9 cellular contexts compared by ENCODE assay signal in genomic region chr21:33914188-33914587, GRCh38. TPM values are rescaled to one million over a fixed set of nuclear protein-coding genes. Genes with fewer than 3 reads are reported as not detected.
DNase-seq lines count a peak whose midpoint lies in the region; ATAC-seq, FAIRE-seq and TF ChIP-seq lines count a peak whose summit lies in the region.
"Had no signal": no experiment of that assay in that cellular context is flagged by ENCODE, and none has a peak within 500 bp of the region (broad histone marks: within the 10 kb centered on the region; RNA-seq: fewer than 3 reads in every experiment).

No MANE protein-coding gene starts in this region.

- peaks cover 11% of the 10 kb centered on the region for H4K20me1 ChIP-seq in GM23338 (replicated peaks; ENCODE audit: insufficient read depth)

- no peaks in the 10 kb centered on the region for H3K27me3 ChIP-seq in ACC112 (ENCODE audit: insufficient read depth, low read length)
- H3K27me3 ChIP-seq in GM23338 (ENCODE audit: insufficient read depth) = no peaks in the 10 kb centered on the region
- no peaks in the 10 kb centered on the region for H3K27me3 ChIP-seq in trophoblast cell (ENCODE audit: insufficient read depth, low read length)

- no peaks in the 10 kb centered on the region for H3K9me3 Mint-ChIP-seq in GM23338
- H3K9me3 Mint-ChIP-seq in activated naive CD4-positive, alpha-beta T cell treated with anti-CD3 and anti-CD28 coated beads, Interleukin-2, amount 50 U/mL, for 72 hours = no peaks in the 10 kb centered on the region
- no peaks in the 10 kb centered on the region for H3K9me3 Mint-ChIP-seq in chondrocyte (ENCODE audit: low read depth)

- peak overlapping the region; percentile 25; the same call in 1 of the 2 replicates for H3K27ac ChIP-seq in ACC112 (ENCODE audit: low read depth, low read length)
- H3K27ac ChIP-seq in GM23338 (ENCODE audit: low read depth) = no peak overlapping the region
- H3K27ac ChIP-seq in mesodermal cell (ENCODE audit: low read depth, low read length, severe bottlenecking) = no peak overlapping the region
- no peak overlapping the region for H3K27ac ChIP-seq in trophoblast cell (ENCODE audit: low read depth, low read length)

- peaks cover 35% of the 10 kb centered on the region for H3K79me2 ChIP-seq in ACC112 (ENCODE audit: control insufficient read depth, insufficient read depth, low read length, unreplicated experiment)
- H3K79me2 ChIP-seq in GM23338 (replicated peaks; ENCODE audit: insufficient read depth) = peaks cover 42% of the 10 kb centered on the region
- H3K79me2 ChIP-seq in trophoblast cell (ENCODE audit: control insufficient read depth, insufficient read depth, low read length, poor library complexity) = peaks cover 4% of the 10 kb centered on the region

- H3K9me3 ChIP-seq in mesodermal cell (ENCODE audit: control insufficient read depth, low read length) (no peaks in the 10 kb centered on the region), trophoblast cell (ENCODE audit: insufficient read depth, low read depth, low read length) (no peaks in the 10 kb centered on the region)

- no peak for FAIRE-seq in GM12892 (lab: Jason Lieb, UNC)

- no peak overlapping the region for H3K23ac ChIP-seq in trophoblast cell (ENCODE audit: low read length)

- no peak overlapping the region for H3K4ac ChIP-seq in trophoblast cell (ENCODE audit: low read depth, low read length)

- no peak overlapping the region for H2BK5ac ChIP-seq in trophoblast cell (ENCODE audit: low read depth, low read length, poor library complexity)

- H3K9me2 ChIP-seq in GM23338 (ENCODE audit: insufficient read depth) = no peaks in the 10 kb centered on the region

- H3K36me3 Mint-ChIP-seq in GM23338 (ENCODE audit: low read depth) (peaks cover 39% of the 10 kb centered on the region), chondrocyte (ENCODE audit: low read depth) (peaks cover 9% of the 10 kb centered on the region)
- H3K36me3 Mint-ChIP-seq in activated naive CD4-positive, alpha-beta T cell treated with anti-CD3 and anti-CD28 coated beads, Interleukin-2, amount 50 U/mL, for 72 hours = peaks cover 24 to 34% of the 10 kb centered on the region in 2 donors

- TF ChIP-seq CTCF in GM23338 (conservative IDR thresholded peaks at IDR 0.05; ENCODE audit: low read depth in 2 of 2) = no peak
- TF ChIP-seq CTCF in chondrocyte (IDR thresholded peaks at IDR 0.05) = no peak

- no peak overlapping the region for H3K18ac ChIP-seq in trophoblast cell (ENCODE audit: low read length)

- 0 out of 2 replicates have a peak, but pooled peaks cover 7% of the 10 kb centered on the region for H3F3A ChIP-seq in GM23338 (replicated peaks; ENCODE audit: low read depth)

- ATAC-seq in GM23338 = no peak
- ATAC-seq in activated naive CD4-positive, alpha-beta T cell treated with anti-CD3 and anti-CD28 coated beads, Interleukin-2, amount 50 U/mL, for 72 hours = no peak

- H3K4me2 ChIP-seq in GM23338 (peak overlapping the region; percentile 84), trophoblast cell (ENCODE audit: low read length) (no peak overlapping the region)

- H3K4me3 Mint-ChIP-seq in GM23338 (peak overlapping the region; percentile 99), chondrocyte (ENCODE audit: unreplicated experiment) (no peak overlapping the region)

- H4K8ac ChIP-seq in trophoblast cell (ENCODE audit: low read depth, low read length) = no peak overlapping the region

- H3K27me3 Mint-ChIP-seq in GM23338 (ENCODE audit: insufficient read depth, low read depth, poor library complexity) = peaks cover 7% of the 10 kb centered on the region
- H3K27me3 Mint-ChIP-seq in chondrocyte (ENCODE audit: low read depth) = no peaks in the 10 kb centered on the region

- no peak overlapping the region for H2BK12ac ChIP-seq in trophoblast cell (ENCODE audit: low read length)

- peaks cover 13% of the 10 kb centered on the region; the same call in 2 of the 3 replicates for H3K4me1 Mint-ChIP-seq in GM23338
- H3K4me1 Mint-ChIP-seq in chondrocyte (ENCODE audit: low read depth) = peaks cover 22% of the 10 kb centered on the region

- no peak overlapping the region for H2AK5ac ChIP-seq in trophoblast cell (ENCODE audit: low read length)

- no peak overlapping the region for H2BK120ac ChIP-seq in trophoblast cell (ENCODE audit: insufficient read depth, low read length, poor library complexity)

- H4K12ac ChIP-seq in trophoblast cell (ENCODE audit: low read depth, low read length) = no peak overlapping the region

- DNase-seq in GM23338 (ENCODE audit: low spot score) (no peak), GM12892 (ENCODE audit: insufficient read length) (no peak), chondrocyte (ENCODE audit: low spot score) (no peak), trophoblast cell (no peak)
- no peak for DNase-seq in activated naive CD4-positive, alpha-beta T cell treated with anti-CD3 and anti-CD28 coated beads, Interleukin-2, amount 50 U/mL, for 72 hours (ENCODE audit: low spot score in 2 of 2)
- DNase-seq in activated CD4-positive, alpha-beta T cell treated with anti-CD3 and anti-CD28 coated beads for 48 hours = no peak
- DNase-seq: NCI-H1436 treated with DMSO at 0.1 percent for 48 hours had no signal

- H3K79me1 ChIP-seq in trophoblast cell (ENCODE audit: low read length) = peaks cover 4% of the 10 kb centered on the region

- H3K27ac Mint-ChIP-seq in GM23338 (no peak overlapping the region), chondrocyte (ENCODE audit: unreplicated experiment) (no peak overlapping the region)
- peak overlapping the region; percentile 16 to 96 for H3K27ac Mint-ChIP-seq in activated naive CD4-positive, alpha-beta T cell treated with anti-CD3 and anti-CD28 coated beads, Interleukin-2, amount 50 U/mL, for 72 hours

- no peak overlapping the region for H3K14ac ChIP-seq in trophoblast cell (ENCODE audit: low read length)

- H3K36me3 ChIP-seq in ACC112 (ENCODE audit: insufficient read depth, low read length) (peaks cover 26% of the 10 kb centered on the region), GM23338 (ENCODE audit: insufficient read depth) (peaks cover 32% of the 10 kb centered on the region), mesodermal cell (ENCODE audit: control insufficient read depth, insufficient read depth, low read length) (peaks cover 51% of the 10 kb centered on the region), trophoblast cell (ENCODE audit: control insufficient read depth in 1 of 2, insufficient read depth in 2 of 2, low read length in 2 of 2) (peaks cover 16 to 17% of the 10 kb centered on the region in 2 experiments)

- no peak overlapping the region for H3K9ac ChIP-seq in trophoblast cell (ENCODE audit: low read length)

- H4K91ac ChIP-seq in trophoblast cell (ENCODE audit: low read depth, low read length) = no peak overlapping the region

- H2AFZ ChIP-seq in ACC112 (ENCODE audit: low read length, unreplicated experiment) (no peak overlapping the region), GM23338 (no peak overlapping the region), trophoblast cell (ENCODE audit: insufficient read depth, low read length, poor library complexity) (no peak overlapping the region)

- H3K4me3 ChIP-seq in ACC112 (ENCODE audit: low read depth, low read length) (peak overlapping the region; percentile 91), GM23338 (peak overlapping the region; percentile 83), mesodermal cell (ENCODE audit: extremely low read depth, insufficient read depth, low read length, poor library complexity, severe bottlenecking) (peak overlapping the region; percentile 98), trophoblast cell (ENCODE audit: low read depth, low read length) (no peak overlapping the region)

- H3K4me1 ChIP-seq in ACC112 (ENCODE audit: control insufficient read depth, insufficient read depth, low read length, unreplicated experiment) (peaks cover 15% of the 10 kb centered on the region), GM23338 (ENCODE audit: insufficient read depth) (0 out of 2 replicates have a peak, but pooled peaks cover 4% of the 10 kb centered on the region), mesodermal cell (ENCODE audit: control insufficient read depth, insufficient read depth, low read length, poor library complexity, severe bottlenecking) (peaks cover 4% of the 10 kb centered on the region), trophoblast cell (ENCODE audit: control insufficient read depth in 1 of 2, insufficient read depth in 2 of 2, low read length in 2 of 2) (no peaks in the 10 kb centered on the region)

- 100% methylated on average over 3 to 4 of the region's 5 CpGs for WGBS in mesodermal cell (ENCODE audit: insufficient coverage in 2 of 2), 2 experiments
- no CpG with 5 or more reads among the region's 5 CpGs for WGBS in trophoblast cell (ENCODE audit: extremely low coverage, insufficient coverage, insufficient read length)

- no peak for TF ChIP-seq POLR2A in GM12892 (IDR thresholded peaks at IDR 0.05; ENCODE audit: low read depth, low read length)

TF ChIP-seq in GM23338, 12 proteins besides CTCF, POLR2A, EP300 and RAD21 (continues in another document):
- TF ChIP-seq ZNF331 (CRISPR knock-in tag; IDR thresholded peaks at IDR 0.05; ENCODE audit: low read depth) = no peak
- no peak for TF ChIP-seq ETS1 (IDR thresholded peaks at IDR 0.05)

RNA-seq across cellular contexts. Expression of gene ATP5PO, which starts 1.4 kb away (rescaled TPM):
- total RNA-seq in GM23338 (2014; rRNA removed; shearing (Covaris generic)) = 236 and 244 TPM in 2 replicates
- 437 and 522 TPM in 2 replicates for polyA plus RNA-seq in GM23338 (2016; fragmentation: Nextera tagmentation; extraction: Ambion mirVana)
- total RNA-seq in activated naive CD4-positive, alpha-beta T cell treated with anti-CD3 and anti-CD28 coated beads, Interleukin-2, amount 50 U/mL, for 72 hours = 100 to 1,000 TPM; 208 to 242 TPM
- 317 TPM for polyA plus RNA-seq in mesodermal cell (2013, experiment 1 of 2)
- polyA plus RNA-seq in mesodermal cell (2013, experiment 2 of 2) = 293 TPM
- 388 TPM for polyA plus RNA-seq in GM12892 (2012; ENCODE audit: missing spikeins)
- 129 to 131 TPM (median 131 TPM) in 3 replicates for total RNA-seq in chondrocyte
- polyA plus RNA-seq in trophoblast cell (2013) = 330 and 331 TPM in 2 replicates

Comparison
In these comparisons a context has a peak if more than half of its experiments do, and no peak if none do; other contexts are left out.
1. H3K27ac Mint-ChIP-seq: peak in activated naive CD4-positive, alpha-beta T cell treated with anti-CD3 and anti-CD28 coated beads, Interleukin-2, amount 50 U/mL, for 72 hours (2 of 2); none in GM23338 (single experiment) and chondrocyte (single experiment).